ENCODE assay signal across 12 cellular contexts in genomic region chr17:34990921-34991365, GRCh38. TPM values are rescaled to one million over a fixed set of nuclear protein-coding genes. Genes with fewer than 3 reads are reported as not detected.
DNase-seq lines count a peak whose midpoint lies in the region; ATAC-seq and TF ChIP-seq lines count a peak whose summit lies in the region.
"Had no signal": no experiment of that assay in that cellular context is flagged by ENCODE, and none has a peak within 500 bp of the region (broad histone marks: within the 10 kb centered on the region; RNA-seq: fewer than 3 reads in every experiment).

No MANE protein-coding gene starts in this region.

- peak overlapping the region; percentile 34 for H3K9ac ChIP-seq in KMS-11

- no peaks in the 10 kb centered on the region for H3K9me3 Mint-ChIP-seq in CD4-positive, CD25-positive, alpha-beta regulatory T cell
- peaks cover 0 to 1% (median 0%) of the 10 kb centered on the region in 11 donors for H3K9me3 Mint-ChIP-seq in naive thymus-derived CD4-positive, alpha-beta T cell

- intact Hi-C loops in naive thymus-derived CD4-positive, alpha-beta T cell (cut with micrococcal nuclease): no loop called here

- peaks cover 0 to 20% (median 11%) of the 10 kb centered on the region in 4 donors for H3K4me1 Mint-ChIP-seq in CD4-positive, CD25-positive, alpha-beta regulatory T cell
- H3K4me1 Mint-ChIP-seq in naive thymus-derived CD4-positive, alpha-beta T cell: peaks cover 0 to 17% (median 13%) of the 10 kb centered on the region in 7 donors

- peaks cover 68% of the 10 kb centered on the region for H3K36me3 Mint-ChIP-seq in CD4-positive, CD25-positive, alpha-beta regulatory T cell
- peaks cover 8 to 79% (median 21%) of the 10 kb centered on the region in 5 donors for H3K36me3 Mint-ChIP-seq in naive thymus-derived CD4-positive, alpha-beta T cell

- no peaks in the 10 kb centered on the region for H3K4me1 ChIP-seq in CD4-positive, CD25-positive, alpha-beta regulatory T cell (ENCODE audit: control insufficient read depth, insufficient read depth, low read length, poor library complexity, severe bottlenecking)
- peaks cover 76% of the 10 kb centered on the region for H3K4me1 ChIP-seq in KMS-11 (ENCODE audit: low read depth, poor library complexity, severe bottlenecking)
- H3K4me1 ChIP-seq in naive thymus-derived CD4-positive, alpha-beta T cell (ENCODE audit: control insufficient read depth in 2 of 2, insufficient read depth in 2 of 2, low read length in 2 of 2): no peaks in the 10 kb centered on the region

- TF ChIP-seq CTCF in KMS-11 (conservative IDR thresholded peaks at IDR 0.05; ENCODE audit: low read depth, low read length): no peak
- TF ChIP-seq CTCF in VCaP (conservative IDR thresholded peaks at IDR 0.05): no peak

- no peaks in the 10 kb centered on the region for H3K27me3 Mint-ChIP-seq in CD4-positive, CD25-positive, alpha-beta regulatory T cell
- H3K27me3 Mint-ChIP-seq in naive thymus-derived CD4-positive, alpha-beta T cell: no peaks in the 10 kb centered on the region

- POLR2A ChIA-PET in naive thymus-derived CD4-positive, alpha-beta T cell (lab: Charles Lee): interaction anchor here (0.9 to 3.0 kb wide), 2 partner anchors 9 to 99 kb away, joined by 3 to 10 read pairs; partner anchors contain the start of gene LIG3

- no peak for DNase-seq in CD4-positive, CD25-positive, alpha-beta regulatory T cell
- no peak for DNase-seq in naive thymus-derived CD4-positive, alpha-beta T cell
- DNase-seq in occipital lobe (lab: John Stamatoyannopoulos, UW) (no peak), amniotic stem cell (lab: John Stamatoyannopoulos, UW) (no peak), substantia nigra (lab: John Stamatoyannopoulos, UW) (no peak)
- DNase-seq: activated T-cell treated with anti-CD3 and anti-CD28 coated beads, Interleukin-2, amount 50 U/mL, for 48 hours; effector CD4-positive, alpha-beta T cell; NCI-H510A treated with DMSO at 0.1 percent for 48 hours; WERI-Rb-1 had no signal

- peak overlapping the region in 2 of 3 donors; percentile 32 for H3K27ac Mint-ChIP-seq in CD4-positive, CD25-positive, alpha-beta regulatory T cell
- peak overlapping the region in 1 of 9 donors; percentile 5 for H3K27ac Mint-ChIP-seq in naive thymus-derived CD4-positive, alpha-beta T cell

- H2AFZ ChIP-seq in KMS-11 (ENCODE audit: low read depth): no peak overlapping the region

- no peak overlapping the region for H3K27ac ChIP-seq in CD4-positive, CD25-positive, alpha-beta regulatory T cell (ENCODE audit: insufficient read depth, low read length, poor library complexity, severe bottlenecking)
- H3K27ac ChIP-seq in KMS-11 (peak overlapping the region; percentile 93), VCaP (peak overlapping the region; percentile 99), substantia nigra (ENCODE audit: low read depth, low read length, poor library complexity, severe bottlenecking) (no peak overlapping the region)
- H3K27ac ChIP-seq in naive thymus-derived CD4-positive, alpha-beta T cell (ENCODE audit: low read depth, low read length): no peak overlapping the region
- H3K27ac ChIP-seq: WERI-Rb-1 had no signal

- H3K27me3 ChIP-seq in CD4-positive, CD25-positive, alpha-beta regulatory T cell (ENCODE audit: control insufficient read depth, insufficient read depth, low read length): no peaks in the 10 kb centered on the region
- H3K27me3 ChIP-seq in KMS-11 (ENCODE audit: insufficient read depth, low read depth): no peaks in the 10 kb centered on the region
- H3K27me3 ChIP-seq in naive thymus-derived CD4-positive, alpha-beta T cell (ENCODE audit: control insufficient read depth in 2 of 2, insufficient read depth in 2 of 2, low read length in 2 of 2): no peaks in the 10 kb centered on the region

- no peaks in the 10 kb centered on the region for H3K9me3 ChIP-seq in CD4-positive, CD25-positive, alpha-beta regulatory T cell (ENCODE audit: control insufficient read depth in 2 of 2, low read length in 2 of 2)
- H3K9me3 ChIP-seq in naive thymus-derived CD4-positive, alpha-beta T cell (ENCODE audit: control insufficient read depth in 2 of 3, low read length in 3 of 3): no peaks in the 10 kb centered on the region

- peaks cover 52% of the 10 kb centered on the region for H3K36me3 ChIP-seq in CD4-positive, CD25-positive, alpha-beta regulatory T cell (ENCODE audit: control insufficient read depth, insufficient read depth, low read length)
- peaks cover 7% of the 10 kb centered on the region; the same call in 1 of the 2 replicates for H3K36me3 ChIP-seq in KMS-11 (ENCODE audit: insufficient read depth)
- peaks cover 10 to 82% (median 32%) of the 10 kb centered on the region in 3 experiments for H3K36me3 ChIP-seq in naive thymus-derived CD4-positive, alpha-beta T cell (ENCODE audit: control insufficient read depth in 2 of 3, insufficient read depth in 3 of 3, low read length in 3 of 3)

- H4K20me1 ChIP-seq in KMS-11 (ENCODE audit: insufficient read depth): no peaks in the 10 kb centered on the region

- ATAC-seq in CD4-positive, CD25-positive, alpha-beta regulatory T cell (ENCODE audit: low read depth in 2 of 2): no peak
- peak; percentile 10 for ATAC-seq in naive thymus-derived CD4-positive, alpha-beta T cell
- ATAC-seq in HG03280 (IDR thresholded peaks at IDR 0.05; ENCODE audit: unreplicated experiment): no peak

- H3K4me3 Mint-ChIP-seq in CD4-positive, CD25-positive, alpha-beta regulatory T cell: peak overlapping the region in 1 of 4 donors; percentile 47
- H3K4me3 Mint-ChIP-seq in naive thymus-derived CD4-positive, alpha-beta T cell: no peak overlapping the region

- H3K79me2 ChIP-seq in KMS-11 (ENCODE audit: insufficient read depth, low read depth): no peaks in the 10 kb centered on the region

- peak overlapping the region; percentile 86 for H3K4me2 ChIP-seq in KMS-11

- CTCF ChIA-PET in naive thymus-derived CD4-positive, alpha-beta T cell (lab: Charles Lee): interaction anchor here (0.7 to 2.3 kb wide), 4 partner anchors 8 to 129 kb away, joined by 3 to 10 read pairs (median 4); partner anchors contain the start of genes RAD51D and RFFL

- no peak overlapping the region for H3K4me3 ChIP-seq in CD4-positive, CD25-positive, alpha-beta regulatory T cell (ENCODE audit: low read depth, low read length)
- no peak overlapping the region for H3K4me3 ChIP-seq in KMS-11 (IDR thresholded peaks at IDR 0.05; ENCODE audit: insufficient read depth, low read depth, low read length)
- no peak overlapping the region for H3K4me3 ChIP-seq in naive thymus-derived CD4-positive, alpha-beta T cell (ENCODE audit: low read length)

RNA-seq across cellular contexts. Expression of gene LIG3, which starts 10.6 kb away (rescaled TPM):
- total RNA-seq in CD4-positive, CD25-positive, alpha-beta regulatory T cell: 39.1 TPM
- polyA plus RNA-seq in CD4-positive, CD25-positive, alpha-beta regulatory T cell: 10 to 100 TPM in 3 of 4 donors, 1 to 10 TPM in 1; 9.5 to 11.4 (median 10.5) TPM
- total RNA-seq in naive thymus-derived CD4-positive, alpha-beta T cell: 10 to 100 TPM; 50.2 to 60.3 (median 52.0) TPM
- 10 to 100 TPM; 14.4 to 15.0 TPM for polyA plus RNA-seq in naive thymus-derived CD4-positive, alpha-beta T cell
- 20.6 TPM for total RNA-seq in occipital lobe

RNA-seq across cellular contexts. Expression of gene ZNF830, which starts 29.6 kb away (rescaled TPM):
- 36.4 TPM for total RNA-seq in CD4-positive, CD25-positive, alpha-beta regulatory T cell
- polyA plus RNA-seq in CD4-positive, CD25-positive, alpha-beta regulatory T cell: 10 to 100 TPM; 15.8 to 28.6 (median 21.0) TPM
- 10 to 100 TPM; 26.9 to 47.3 (median 44.9) TPM for total RNA-seq in naive thymus-derived CD4-positive, alpha-beta T cell
- 10 to 100 TPM; 20.6 to 30.1 TPM for polyA plus RNA-seq in naive thymus-derived CD4-positive, alpha-beta T cell
- total RNA-seq in occipital lobe: 18.4 TPM

RNA-seq across cellular contexts. Expression of gene CCT6B, which starts 29.7 kb away (rescaled TPM):
- 2.7 TPM for total RNA-seq in CD4-positive, CD25-positive, alpha-beta regulatory T cell
- 1 to 10 TPM; 1.3 to 4.2 (median 1.7) TPM for polyA plus RNA-seq in CD4-positive, CD25-positive, alpha-beta regulatory T cell
- total RNA-seq in naive thymus-derived CD4-positive, alpha-beta T cell: 1 to 10 TPM; 1.6 to 3.8 (median 2.4) TPM
- polyA plus RNA-seq in naive thymus-derived CD4-positive, alpha-beta T cell: 1 to 10 TPM; 1.3 TPM
- total RNA-seq in occipital lobe: 2.3 TPM

Comparison
In these comparisons a context has a peak if more than half of its experiments do, and no peak if none do; other contexts are left out.
1. H3K27ac ChIP-seq: peak in KMS-11 (single experiment) and VCaP (single experiment); none in CD4-positive, CD25-positive, alpha-beta regulatory T cell (single experiment), naive thymus-derived CD4-positive, alpha-beta T cell (single experiment) and substantia nigra (single experiment).